1 cellular context compared by ENCODE assay signal in the genomic region with DNA sequence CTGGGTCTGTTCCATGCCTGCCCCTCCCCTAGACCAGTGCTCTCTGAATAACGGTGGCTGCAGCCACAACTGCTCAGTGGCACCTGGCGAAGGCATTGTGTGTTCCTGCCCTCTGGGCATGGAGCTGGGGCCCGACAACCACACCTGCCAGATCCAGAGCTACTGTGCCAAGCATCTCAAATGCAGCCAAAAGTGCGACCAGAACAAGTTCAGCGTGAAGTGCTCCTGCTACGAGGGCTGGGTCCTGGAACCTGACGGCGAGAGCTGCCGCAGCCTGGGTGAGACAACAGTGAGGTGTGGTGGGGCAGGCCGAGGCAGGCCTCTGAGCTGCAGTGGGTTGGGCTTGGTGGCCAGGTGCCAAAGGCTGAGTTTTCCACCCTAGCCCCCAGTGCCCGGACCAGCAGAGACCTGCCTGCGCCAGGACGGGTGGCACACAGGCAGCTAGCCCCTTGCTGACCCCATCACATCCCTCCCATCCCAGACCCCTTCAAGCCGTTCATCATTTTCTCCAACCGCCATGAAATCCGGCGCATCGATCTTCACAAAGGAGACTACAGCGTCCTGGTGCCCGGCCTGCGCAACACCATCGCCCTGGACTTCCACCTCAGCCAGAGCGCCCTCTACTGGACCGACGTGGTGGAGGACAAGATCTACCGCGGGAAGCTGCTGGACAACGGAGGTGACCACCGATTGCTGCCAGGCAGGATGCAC.
A peak's percentile ranks its signal among the peaks of the same experiment; 100 is the strongest.
TF ChIP-seq lines count a peak whose summit lies in the region.

No MANE protein-coding gene starts in this region.

TF ChIP-seq in K562, 482 proteins besides CTCF, POLR2A, EP300 and RAD21 (continued from another document and continues in another):
- TF ChIP-seq, protein P1, sequence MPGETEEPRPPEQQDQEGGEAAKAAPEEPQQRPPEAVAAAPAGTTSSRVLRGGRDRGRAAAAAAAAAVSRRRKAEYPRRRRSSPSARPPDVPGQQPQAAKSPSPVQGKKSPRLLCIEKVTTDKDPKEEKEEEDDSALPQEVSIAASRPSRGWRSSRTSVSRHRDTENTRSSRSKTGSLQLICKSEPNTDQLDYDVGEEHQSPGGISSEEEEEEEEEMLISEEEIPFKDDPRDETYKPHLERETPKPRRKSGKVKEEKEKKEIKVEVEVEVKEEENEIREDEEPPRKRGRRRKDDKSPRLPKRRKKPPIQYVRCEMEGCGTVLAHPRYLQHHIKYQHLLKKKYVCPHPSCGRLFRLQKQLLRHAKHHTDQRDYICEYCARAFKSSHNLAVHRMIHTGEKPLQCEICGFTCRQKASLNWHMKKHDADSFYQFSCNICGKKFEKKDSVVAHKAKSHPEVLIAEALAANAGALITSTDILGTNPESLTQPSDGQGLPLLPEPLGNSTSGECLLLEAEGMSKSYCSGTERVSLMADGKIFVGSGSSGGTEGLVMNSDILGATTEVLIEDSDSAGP (CRISPR knock-in tag; IDR thresholded peaks at IDR 0.05) = no peak
- TF ChIP-seq, protein P2, sequence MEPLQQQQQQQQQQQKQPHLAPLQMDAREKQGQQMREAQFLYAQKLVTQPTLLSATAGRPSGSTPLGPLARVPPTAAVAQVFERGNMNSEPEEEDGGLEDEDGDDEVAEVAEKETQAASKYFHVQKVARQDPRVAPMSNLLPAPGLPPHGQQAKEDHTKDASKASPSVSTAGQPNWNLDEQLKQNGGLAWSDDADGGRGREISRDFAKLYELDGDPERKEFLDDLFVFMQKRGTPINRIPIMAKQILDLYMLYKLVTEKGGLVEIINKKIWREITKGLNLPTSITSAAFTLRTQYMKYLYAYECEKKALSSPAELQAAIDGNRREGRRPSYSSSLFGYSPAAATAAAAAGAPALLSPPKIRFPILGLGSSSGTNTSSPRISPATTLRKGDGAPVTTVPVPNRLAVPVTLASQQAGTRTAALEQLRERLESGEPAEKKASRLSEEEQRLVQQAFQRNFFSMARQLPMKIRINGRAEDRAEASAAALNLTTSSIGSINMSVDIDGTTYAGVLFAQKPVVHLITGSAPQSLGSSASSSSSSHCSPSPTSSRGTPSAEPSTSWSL (CRISPR knock-in tag; IDR thresholded peaks at IDR 0.05; ENCODE audit: borderline replicate concordance) = no peak
- no peak for TF ChIP-seq ADNP (tag; IDR thresholded peaks at IDR 0.05)
- no peak for TF ChIP-seq ETV5 (CRISPR knock-in tag; IDR thresholded peaks at IDR 0.05; ENCODE audit: low read depth)
- no peak for TF ChIP-seq NFRKB (IDR thresholded peaks at IDR 0.05; ENCODE audit: low read depth)
- TF ChIP-seq ZNF707 (CRISPR knock-in tag; conservative IDR thresholded peaks at IDR 0.05) = no peak
- peak in 1 of 2 experiments; percentile 51; a peak in 1 of 4 replicates for TF ChIP-seq RCOR1 (IDR thresholded peaks at IDR 0.05; ENCODE audit: borderline replicate concordance in 1 of 2, low read depth in 2 of 2, low read length in 2 of 2)
- no peak for TF ChIP-seq BDP1 (IDR thresholded peaks at IDR 0.05; ENCODE audit: insufficient read depth, insufficient read length)
- TF ChIP-seq, protein P3, sequence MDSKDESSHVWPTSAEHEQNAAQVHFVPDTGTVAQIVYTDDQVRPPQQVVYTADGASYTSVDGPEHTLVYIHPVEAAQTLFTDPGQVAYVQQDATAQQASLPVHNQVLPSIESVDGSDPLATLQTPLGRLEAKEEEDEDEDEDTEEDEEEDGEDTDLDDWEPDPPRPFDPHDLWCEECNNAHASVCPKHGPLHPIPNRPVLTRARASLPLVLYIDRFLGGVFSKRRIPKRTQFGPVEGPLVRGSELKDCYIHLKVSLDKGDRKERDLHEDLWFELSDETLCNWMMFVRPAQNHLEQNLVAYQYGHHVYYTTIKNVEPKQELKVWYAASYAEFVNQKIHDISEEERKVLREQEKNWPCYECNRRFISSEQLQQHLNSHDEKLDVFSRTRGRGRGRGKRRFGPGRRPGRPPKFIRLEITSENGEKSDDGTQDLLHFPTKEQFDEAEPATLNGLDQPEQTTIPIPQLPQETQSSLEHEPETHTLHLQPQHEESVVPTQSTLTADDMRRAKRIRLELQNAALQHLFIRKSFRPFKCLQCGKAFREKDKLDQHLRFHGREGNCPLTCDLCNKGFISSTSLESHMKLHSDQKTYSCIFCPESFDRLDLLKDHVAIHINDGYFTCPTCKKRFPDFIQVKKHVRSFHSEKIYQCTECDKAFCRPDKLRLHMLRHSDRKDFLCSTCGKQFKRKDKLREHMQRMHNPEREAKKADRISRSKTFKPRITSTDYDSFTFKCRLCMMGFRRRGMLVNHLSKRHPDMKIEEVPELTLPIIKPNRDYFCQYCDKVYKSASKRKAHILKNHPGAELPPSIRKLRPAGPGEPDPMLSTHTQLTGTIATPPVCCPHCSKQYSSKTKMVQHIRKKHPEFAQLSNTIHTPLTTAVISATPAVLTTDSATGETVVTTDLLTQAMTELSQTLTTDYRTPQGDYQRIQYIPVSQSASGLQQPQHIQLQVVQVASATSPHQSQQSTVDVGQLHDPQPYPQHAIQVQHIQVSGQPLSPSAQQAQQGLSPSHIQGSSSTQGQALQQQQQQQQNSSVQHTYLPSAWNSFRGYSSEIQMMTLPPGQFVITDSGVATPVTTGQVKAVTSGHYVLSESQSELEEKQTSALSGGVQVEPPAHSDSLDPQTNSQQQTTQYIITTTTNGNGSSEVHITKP (IDR thresholded peaks at IDR 0.05; ENCODE audit: partially characterized antibody) = no peak
- TF ChIP-seq COPS2 (conservative IDR thresholded peaks at IDR 0.05) = no peak
- no peak for TF ChIP-seq SIN3A (IDR thresholded peaks at IDR 0.05; ENCODE audit: borderline replicate concordance in 2 of 2, control insufficient read depth in 1 of 2, low read depth in 2 of 2, low read length in 2 of 2)
- no peak for TF ChIP-seq MYNN (IDR thresholded peaks at IDR 0.05)
- no peak for TF ChIP-seq MYNN (CRISPR knock-in tag; IDR thresholded peaks at IDR 0.05)
- no peak for TF ChIP-seq HDAC1 (IDR thresholded peaks at IDR 0.05)
- no peak for TF ChIP-seq PHF20 (IDR thresholded peaks at IDR 0.05; ENCODE audit: partially characterized antibody)
- no peak for TF ChIP-seq BRF1 (IDR thresholded peaks at IDR 0.05; ENCODE audit: borderline replicate concordance, extremely low read depth, insufficient read length)
- TF ChIP-seq LCOR (CRISPR knock-in tag; IDR thresholded peaks at IDR 0.05) = no peak
- TF ChIP-seq TCF7 (IDR thresholded peaks at IDR 0.05; ENCODE audit: borderline replicate concordance) = no peak
- TF ChIP-seq, protein P4, sequence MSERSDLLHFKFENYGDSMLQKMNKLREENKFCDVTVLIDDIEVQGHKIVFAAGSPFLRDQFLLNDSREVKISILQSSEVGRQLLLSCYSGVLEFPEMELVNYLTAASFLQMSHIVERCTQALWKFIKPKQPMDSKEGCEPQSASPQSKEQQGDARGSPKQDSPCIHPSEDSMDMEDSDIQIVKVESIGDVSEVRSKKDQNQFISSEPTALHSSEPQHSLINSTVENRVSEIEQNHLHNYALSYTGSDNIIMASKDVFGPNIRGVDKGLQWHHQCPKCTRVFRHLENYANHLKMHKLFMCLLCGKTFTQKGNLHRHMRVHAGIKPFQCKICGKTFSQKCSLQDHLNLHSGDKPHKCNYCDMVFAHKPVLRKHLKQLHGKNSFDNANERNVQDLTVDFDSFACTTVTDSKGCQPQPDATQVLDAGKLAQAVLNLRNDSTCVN (CRISPR knock-in tag; IDR thresholded peaks at IDR 0.05) = 0 out of 2 replicates have a peak, but pooled peaks have one; percentile 45
- no peak for TF ChIP-seq BCL6 (CRISPR knock-in tag; IDR thresholded peaks at IDR 0.05)
- no peak for TF ChIP-seq FUS (optimal IDR thresholded peaks at IDR 0.05; ENCODE audit: low read depth, low read length)
- TF ChIP-seq, protein P5, sequence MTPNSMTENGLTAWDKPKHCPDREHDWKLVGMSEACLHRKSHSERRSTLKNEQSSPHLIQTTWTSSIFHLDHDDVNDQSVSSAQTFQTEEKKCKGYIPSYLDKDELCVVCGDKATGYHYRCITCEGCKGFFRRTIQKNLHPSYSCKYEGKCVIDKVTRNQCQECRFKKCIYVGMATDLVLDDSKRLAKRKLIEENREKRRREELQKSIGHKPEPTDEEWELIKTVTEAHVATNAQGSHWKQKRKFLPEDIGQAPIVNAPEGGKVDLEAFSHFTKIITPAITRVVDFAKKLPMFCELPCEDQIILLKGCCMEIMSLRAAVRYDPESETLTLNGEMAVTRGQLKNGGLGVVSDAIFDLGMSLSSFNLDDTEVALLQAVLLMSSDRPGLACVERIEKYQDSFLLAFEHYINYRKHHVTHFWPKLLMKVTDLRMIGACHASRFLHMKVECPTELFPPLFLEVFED (CRISPR knock-in tag; conservative IDR thresholded peaks at IDR 0.05) = 0 out of 2 replicates have a peak, but pooled peaks have one; percentile 27
- no peak; the same call in 1 of the 2 replicates for TF ChIP-seq NR4A1 (CRISPR knock-in tag; IDR thresholded peaks at IDR 0.05)
- no peak for TF ChIP-seq NR4A1 (tag; IDR thresholded peaks at IDR 0.05)
- TF ChIP-seq, protein P6, sequence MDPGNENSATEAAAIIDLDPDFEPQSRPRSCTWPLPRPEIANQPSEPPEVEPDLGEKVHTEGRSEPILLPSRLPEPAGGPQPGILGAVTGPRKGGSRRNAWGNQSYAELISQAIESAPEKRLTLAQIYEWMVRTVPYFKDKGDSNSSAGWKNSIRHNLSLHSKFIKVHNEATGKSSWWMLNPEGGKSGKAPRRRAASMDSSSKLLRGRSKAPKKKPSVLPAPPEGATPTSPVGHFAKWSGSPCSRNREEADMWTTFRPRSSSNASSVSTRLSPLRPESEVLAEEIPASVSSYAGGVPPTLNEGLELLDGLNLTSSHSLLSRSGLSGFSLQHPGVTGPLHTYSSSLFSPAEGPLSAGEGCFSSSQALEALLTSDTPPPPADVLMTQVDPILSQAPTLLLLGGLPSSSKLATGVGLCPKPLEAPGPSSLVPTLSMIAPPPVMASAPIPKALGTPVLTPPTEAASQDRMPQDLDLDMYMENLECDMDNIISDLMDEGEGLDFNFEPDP (CRISPR knock-in tag; IDR thresholded peaks at IDR 0.05) = no peak
- TF ChIP-seq MECOM (CRISPR knock-in tag; IDR thresholded peaks at IDR 0.05) = no peak
- no peak for TF ChIP-seq ZBTB17 (CRISPR knock-in tag; IDR thresholded peaks at IDR 0.05)
- TF ChIP-seq PHB2 (IDR thresholded peaks at IDR 0.05; ENCODE audit: low read depth) = no peak
- TF ChIP-seq CREB1 (IDR thresholded peaks at IDR 0.05) = peak; percentile 30; the same call in 1 of the 2 replicates
- peak; percentile 45; the same call in 1 of the 2 replicates for TF ChIP-seq CREB1 (CRISPR knock-in tag; IDR thresholded peaks at IDR 0.05)
- no peak for TF ChIP-seq GABPA (tag; conservative IDR thresholded peaks at IDR 0.05; ENCODE audit: low read depth)
- TF ChIP-seq TGIF2 (CRISPR knock-in tag; IDR thresholded peaks at IDR 0.05) = no peak
- TF ChIP-seq, protein P7, sequence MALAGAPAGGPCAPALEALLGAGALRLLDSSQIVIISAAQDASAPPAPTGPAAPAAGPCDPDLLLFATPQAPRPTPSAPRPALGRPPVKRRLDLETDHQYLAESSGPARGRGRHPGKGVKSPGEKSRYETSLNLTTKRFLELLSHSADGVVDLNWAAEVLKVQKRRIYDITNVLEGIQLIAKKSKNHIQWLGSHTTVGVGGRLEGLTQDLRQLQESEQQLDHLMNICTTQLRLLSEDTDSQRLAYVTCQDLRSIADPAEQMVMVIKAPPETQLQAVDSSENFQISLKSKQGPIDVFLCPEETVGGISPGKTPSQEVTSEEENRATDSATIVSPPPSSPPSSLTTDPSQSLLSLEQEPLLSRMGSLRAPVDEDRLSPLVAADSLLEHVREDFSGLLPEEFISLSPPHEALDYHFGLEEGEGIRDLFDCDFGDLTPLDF (CRISPR knock-in tag; IDR thresholded peaks at IDR 0.05) = 0 out of 2 replicates have a peak, but pooled peaks have one; percentile 36
- TF ChIP-seq FOXM1 (IDR thresholded peaks at IDR 0.05; ENCODE audit: low read depth) = no peak
- TF ChIP-seq FOXM1 (CRISPR knock-in tag; IDR thresholded peaks at IDR 0.05; ENCODE audit: low read depth) = no peak
- TF ChIP-seq RBM17 (IDR thresholded peaks at IDR 0.05; ENCODE audit: borderline replicate concordance, low read depth, low read length) = no peak
- TF ChIP-seq ZNF274 (IDR thresholded peaks at IDR 0.05; ENCODE audit: borderline replicate concordance, low read depth, low read length) = no peak
- no peak for TF ChIP-seq ZNF212 (CRISPR knock-in tag; IDR thresholded peaks at IDR 0.05)
- TF ChIP-seq, protein P8, sequence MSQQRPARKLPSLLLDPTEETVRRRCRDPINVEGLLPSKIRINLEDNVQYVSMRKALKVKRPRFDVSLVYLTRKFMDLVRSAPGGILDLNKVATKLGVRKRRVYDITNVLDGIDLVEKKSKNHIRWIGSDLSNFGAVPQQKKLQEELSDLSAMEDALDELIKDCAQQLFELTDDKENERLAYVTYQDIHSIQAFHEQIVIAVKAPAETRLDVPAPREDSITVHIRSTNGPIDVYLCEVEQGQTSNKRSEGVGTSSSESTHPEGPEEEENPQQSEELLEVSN (IDR thresholded peaks at IDR 0.05; ENCODE audit: borderline replicate concordance in 1 of 2, extremely low read depth in 1 of 2, insufficient read depth in 1 of 2, insufficient read length in 1 of 2, low read depth in 1 of 2, low read length in 1 of 2, poor library complexity in 1 of 2, severe bottlenecking in 1 of 2) = peak in 1 of 2 experiments; percentile 44
- no peak for TF ChIP-seq EHMT2 (IDR thresholded peaks at IDR 0.05)
- TF ChIP-seq HEY1 (CRISPR knock-in tag; IDR thresholded peaks at IDR 0.05; ENCODE audit: borderline replicate concordance) = no peak
- TF ChIP-seq OTX1 (CRISPR knock-in tag; IDR thresholded peaks at IDR 0.05) = 0 out of 2 replicates have a peak, but pooled peaks have one; percentile 38
- TF ChIP-seq PHTF2 (CRISPR knock-in tag; IDR thresholded peaks at IDR 0.05) = no peak
- no peak for TF ChIP-seq POLR2AphosphoS5 (IDR thresholded peaks at IDR 0.05; ENCODE audit: control insufficient read depth, insufficient read depth, low read depth, low read length)
- TF ChIP-seq ZBTB1 (CRISPR knock-in tag; IDR thresholded peaks at IDR 0.05; ENCODE audit: borderline replicate concordance, low read depth) = no peak
- TF ChIP-seq YBX1 (IDR thresholded peaks at IDR 0.05) = no peak
- TF ChIP-seq SAFB2 (IDR thresholded peaks at IDR 0.05; ENCODE audit: borderline replicate concordance, low read depth, low read length, severe bottlenecking) = no peak
- TF ChIP-seq, protein P9, sequence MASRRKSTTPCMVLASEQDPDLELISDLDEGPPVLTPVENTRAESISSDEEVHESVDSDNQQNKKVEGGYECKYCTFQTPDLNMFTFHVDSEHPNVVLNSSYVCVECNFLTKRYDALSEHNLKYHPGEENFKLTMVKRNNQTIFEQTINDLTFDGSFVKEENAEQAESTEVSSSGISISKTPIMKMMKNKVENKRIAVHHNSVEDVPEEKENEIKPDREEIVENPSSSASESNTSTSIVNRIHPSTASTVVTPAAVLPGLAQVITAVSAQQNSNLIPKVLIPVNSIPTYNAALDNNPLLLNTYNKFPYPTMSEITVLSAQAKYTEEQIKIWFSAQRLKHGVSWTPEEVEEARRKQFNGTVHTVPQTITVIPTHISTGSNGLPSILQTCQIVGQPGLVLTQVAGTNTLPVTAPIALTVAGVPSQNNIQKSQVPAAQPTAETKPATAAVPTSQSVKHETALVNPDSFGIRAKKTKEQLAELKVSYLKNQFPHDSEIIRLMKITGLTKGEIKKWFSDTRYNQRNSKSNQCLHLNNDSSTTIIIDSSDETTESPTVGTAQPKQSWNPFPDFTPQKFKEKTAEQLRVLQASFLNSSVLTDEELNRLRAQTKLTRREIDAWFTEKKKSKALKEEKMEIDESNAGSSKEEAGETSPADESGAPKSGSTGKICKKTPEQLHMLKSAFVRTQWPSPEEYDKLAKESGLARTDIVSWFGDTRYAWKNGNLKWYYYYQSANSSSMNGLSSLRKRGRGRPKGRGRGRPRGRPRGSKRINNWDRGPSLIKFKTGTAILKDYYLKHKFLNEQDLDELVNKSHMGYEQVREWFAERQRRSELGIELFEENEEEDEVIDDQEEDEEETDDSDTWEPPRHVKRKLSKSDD (conservative IDR thresholded peaks at IDR 0.05; ENCODE audit: low read length) = no peak
- no peak for TF ChIP-seq HDAC2 (IDR thresholded peaks at IDR 0.05)
- no peak for TF ChIP-seq TSC22D4 (tag; IDR thresholded peaks at IDR 0.05)
- no peak for TF ChIP-seq MCM3 (IDR thresholded peaks at IDR 0.05)
- TF ChIP-seq ZNF766 (CRISPR knock-in tag; conservative IDR thresholded peaks at IDR 0.05) = no peak
